3 cellular contexts compared by ENCODE assay signal in genomic region chrX:73823473-73824004, GRCh38.
TF ChIP-seq lines count a peak whose summit lies in the region.

No MANE protein-coding gene starts in this region.

TF ChIP-seq in A549, 52 proteins besides CTCF, POLR2A, EP300 and RAD21:
- TF ChIP-seq PBX3 (IDR thresholded peaks at IDR 0.05), result no peak
- TF ChIP-seq FOXS1 (CRISPR knock-in tag; IDR thresholded peaks at IDR 0.05), result no peak
- TF ChIP-seq, protein P1, sequence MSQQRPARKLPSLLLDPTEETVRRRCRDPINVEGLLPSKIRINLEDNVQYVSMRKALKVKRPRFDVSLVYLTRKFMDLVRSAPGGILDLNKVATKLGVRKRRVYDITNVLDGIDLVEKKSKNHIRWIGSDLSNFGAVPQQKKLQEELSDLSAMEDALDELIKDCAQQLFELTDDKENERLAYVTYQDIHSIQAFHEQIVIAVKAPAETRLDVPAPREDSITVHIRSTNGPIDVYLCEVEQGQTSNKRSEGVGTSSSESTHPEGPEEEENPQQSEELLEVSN (IDR thresholded peaks at IDR 0.05; ENCODE audit: borderline replicate concordance, low read depth), result no peak
- TF ChIP-seq SMC3 (IDR thresholded peaks at IDR 0.05), result no peak
- no peak for TF ChIP-seq RCOR1 (IDR thresholded peaks at IDR 0.05; ENCODE audit: low read depth, low read length)
- TF ChIP-seq NPAS2 (CRISPR knock-in tag; IDR thresholded peaks at IDR 0.05; ENCODE audit: borderline replicate concordance), result no peak
- no peak for TF ChIP-seq MAFK (IDR thresholded peaks at IDR 0.05; ENCODE audit: partially characterized antibody)
- no peak for TF ChIP-seq FOSB (CRISPR knock-in tag; IDR thresholded peaks at IDR 0.05)
- TF ChIP-seq PHF8 (IDR thresholded peaks at IDR 0.05; ENCODE audit: borderline replicate concordance, low read depth), result no peak

TF ChIP-seq in HEK293, 187 proteins besides CTCF, POLR2A, EP300 and RAD21 (continues in another document):
- no peak for TF ChIP-seq MEIS1 (CRISPR knock-in tag; IDR thresholded peaks at IDR 0.05; ENCODE audit: borderline replicate concordance)
- TF ChIP-seq ZNF138 (tag by site-specific recombination; IDR thresholded peaks at IDR 0.05; ENCODE audit: borderline replicate concordance), result no peak
- no peak for TF ChIP-seq ZNF169 (tag by site-specific recombination; IDR thresholded peaks at IDR 0.05)
- no peak for TF ChIP-seq SP3 (tag by site-specific recombination; IDR thresholded peaks at IDR 0.05)
- TF ChIP-seq ZNF654 (tag by site-specific recombination; IDR thresholded peaks at IDR 0.05; ENCODE audit: low read depth), result no peak
- no peak for TF ChIP-seq ZNF280D (tag by site-specific recombination; IDR thresholded peaks at IDR 0.05)
- no peak for TF ChIP-seq ZNF391 (tag by site-specific recombination; IDR thresholded peaks at IDR 0.05; ENCODE audit: borderline replicate concordance, low read depth)
- TF ChIP-seq, protein P2, sequence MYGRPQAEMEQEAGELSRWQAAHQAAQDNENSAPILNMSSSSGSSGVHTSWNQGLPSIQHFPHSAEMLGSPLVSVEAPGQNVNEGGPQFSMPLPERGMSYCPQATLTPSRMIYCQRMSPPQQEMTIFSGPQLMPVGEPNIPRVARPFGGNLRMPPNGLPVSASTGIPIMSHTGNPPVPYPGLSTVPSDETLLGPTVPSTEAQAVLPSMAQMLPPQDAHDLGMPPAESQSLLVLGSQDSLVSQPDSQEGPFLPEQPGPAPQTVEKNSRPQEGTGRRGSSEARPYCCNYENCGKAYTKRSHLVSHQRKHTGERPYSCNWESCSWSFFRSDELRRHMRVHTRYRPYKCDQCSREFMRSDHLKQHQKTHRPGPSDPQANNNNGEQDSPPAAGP (tag by site-specific recombination; IDR thresholded peaks at IDR 0.05), result peak; percentile 49; the same call in 1 of the 2 replicates
- TF ChIP-seq, protein P3, sequence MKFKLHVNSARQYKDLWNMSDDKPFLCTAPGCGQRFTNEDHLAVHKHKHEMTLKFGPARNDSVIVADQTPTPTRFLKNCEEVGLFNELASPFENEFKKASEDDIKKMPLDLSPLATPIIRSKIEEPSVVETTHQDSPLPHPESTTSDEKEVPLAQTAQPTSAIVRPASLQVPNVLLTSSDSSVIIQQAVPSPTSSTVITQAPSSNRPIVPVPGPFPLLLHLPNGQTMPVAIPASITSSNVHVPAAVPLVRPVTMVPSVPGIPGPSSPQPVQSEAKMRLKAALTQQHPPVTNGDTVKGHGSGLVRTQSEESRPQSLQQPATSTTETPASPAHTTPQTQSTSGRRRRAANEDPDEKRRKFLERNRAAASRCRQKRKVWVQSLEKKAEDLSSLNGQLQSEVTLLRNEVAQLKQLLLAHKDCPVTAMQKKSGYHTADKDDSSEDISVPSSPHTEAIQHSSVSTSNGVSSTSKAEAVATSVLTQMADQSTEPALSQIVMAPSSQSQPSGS (tag by site-specific recombination; IDR thresholded peaks at IDR 0.05; ENCODE audit: low read depth), result 0 out of 2 replicates have a peak, but pooled peaks have one; percentile 28
- TF ChIP-seq, protein P4, sequence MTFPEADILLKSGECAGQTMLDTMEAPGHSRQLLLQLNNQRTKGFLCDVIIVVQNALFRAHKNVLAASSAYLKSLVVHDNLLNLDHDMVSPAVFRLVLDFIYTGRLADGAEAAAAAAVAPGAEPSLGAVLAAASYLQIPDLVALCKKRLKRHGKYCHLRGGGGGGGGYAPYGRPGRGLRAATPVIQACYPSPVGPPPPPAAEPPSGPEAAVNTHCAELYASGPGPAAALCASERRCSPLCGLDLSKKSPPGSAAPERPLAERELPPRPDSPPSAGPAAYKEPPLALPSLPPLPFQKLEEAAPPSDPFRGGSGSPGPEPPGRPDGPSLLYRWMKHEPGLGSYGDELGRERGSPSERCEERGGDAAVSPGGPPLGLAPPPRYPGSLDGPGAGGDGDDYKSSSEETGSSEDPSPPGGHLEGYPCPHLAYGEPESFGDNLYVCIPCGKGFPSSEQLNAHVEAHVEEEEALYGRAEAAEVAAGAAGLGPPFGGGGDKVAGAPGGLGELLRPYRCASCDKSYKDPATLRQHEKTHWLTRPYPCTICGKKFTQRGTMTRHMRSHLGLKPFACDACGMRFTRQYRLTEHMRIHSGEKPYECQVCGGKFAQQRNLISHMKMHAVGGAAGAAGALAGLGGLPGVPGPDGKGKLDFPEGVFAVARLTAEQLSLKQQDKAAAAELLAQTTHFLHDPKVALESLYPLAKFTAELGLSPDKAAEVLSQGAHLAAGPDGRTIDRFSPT (tag by site-specific recombination; IDR thresholded peaks at IDR 0.05), result no peak
- TF ChIP-seq ZNF560 (tag by site-specific recombination; IDR thresholded peaks at IDR 0.05; ENCODE audit: borderline replicate concordance), result no peak
- TF ChIP-seq, protein P5, sequence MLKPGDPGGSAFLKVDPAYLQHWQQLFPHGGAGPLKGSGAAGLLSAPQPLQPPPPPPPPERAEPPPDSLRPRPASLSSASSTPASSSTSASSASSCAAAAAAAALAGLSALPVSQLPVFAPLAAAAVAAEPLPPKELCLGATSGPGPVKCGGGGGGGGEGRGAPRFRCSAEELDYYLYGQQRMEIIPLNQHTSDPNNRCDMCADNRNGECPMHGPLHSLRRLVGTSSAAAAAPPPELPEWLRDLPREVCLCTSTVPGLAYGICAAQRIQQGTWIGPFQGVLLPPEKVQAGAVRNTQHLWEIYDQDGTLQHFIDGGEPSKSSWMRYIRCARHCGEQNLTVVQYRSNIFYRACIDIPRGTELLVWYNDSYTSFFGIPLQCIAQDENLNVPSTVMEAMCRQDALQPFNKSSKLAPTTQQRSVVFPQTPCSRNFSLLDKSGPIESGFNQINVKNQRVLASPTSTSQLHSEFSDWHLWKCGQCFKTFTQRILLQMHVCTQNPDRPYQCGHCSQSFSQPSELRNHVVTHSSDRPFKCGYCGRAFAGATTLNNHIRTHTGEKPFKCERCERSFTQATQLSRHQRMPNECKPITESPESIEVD (tag by site-specific recombination; IDR thresholded peaks at IDR 0.05), result peak; percentile 92

TF ChIP-seq in H1, 55 proteins besides CTCF, POLR2A, EP300 and RAD21:
- TF ChIP-seq FOSL1 (IDR thresholded peaks at IDR 0.05; ENCODE audit: insufficient read depth, low read depth, low read length), result no peak
